Comparison of ENCODE assay signal across 20 cellular contexts in genomic region chrX:54484666-54485065, GRCh38. TPM values are rescaled to one million over a fixed set of nuclear protein-coding genes. Genes with fewer than 3 reads are reported as not detected.
DNase-seq lines count a peak whose midpoint lies in the region; ATAC-seq and TF ChIP-seq lines count a peak whose summit lies in the region.
"Had no signal": no experiment of that assay in that cellular context is flagged by ENCODE, and none has a peak within 500 bp of the region (broad histone marks: within the 10 kb centered on the region; RNA-seq: fewer than 3 reads in every experiment).

No MANE protein-coding gene starts in this region.

- peak; percentile 60 for DNase-seq in GM03348 (ENCODE audit: low spot score)
- DNase-seq in SHP77 (lab: John Stamatoyannopoulos, UW) = peak; percentile 13 to 36
- peak; percentile 30 for DNase-seq in left ventricle myocardium inferior
- DNase-seq in sigmoid colon = no peak
- DNase-seq in effector CD4-positive, alpha-beta T cell = no peak
- no peak for DNase-seq in NCI-H2171 (lab: John Stamatoyannopoulos, UW)
- DNase-seq: activated CD4-positive, alpha-beta T cell treated with anti-CD3 and anti-CD28 coated beads, Interleukin-2, amount 50 U/mL, for 4 hours; activated effector memory CD4-positive, alpha-beta T cell treated with anti-CD3 and anti-CD28 coated beads, Interleukin-2, amount 50 U/mL, for 16 hours; kidney; mammary epithelial cell; NCI-H1417; NCI-H2107; NCI-H82; stimulated activated CD4-positive, alpha-beta T cell treated with anti-CD3 and anti-CD28 coated beads, Interleukin-1b, Interleukin-23, amount 100 ng/mL, for 48 hours; stimulated activated naive CD4-positive, alpha-beta T cell treated with Interleukin-2 at 50 U/mL for 16 hours; thyroid gland; WERI-Rb-1 had no signal

- H3K27ac ChIP-seq in left ventricle myocardium inferior (replicated peaks) (peak overlapping the region; percentile 74), sigmoid colon (peak overlapping the region in 3 of 4 donors; percentile 66 to 74 (median 70))
- H3K27ac ChIP-seq: epithelial cell of prostate, parathyroid adenoma, WERI-Rb-1 had no signal

- intact Hi-C loops in left ventricle myocardium inferior (cut with micrococcal nuclease) = no loop called here
- intact Hi-C loops in sigmoid colon (cut with DNase I) = loop anchor here (5.0 kb wide), 1 partner anchor 48 kb away; the partner anchor contains the start of gene GNL3L

- TF ChIP-seq POLR2A in sigmoid colon (IDR thresholded peaks at IDR 0.05) = no peak

- no peaks in the 10 kb centered on the region for H3K36me3 ChIP-seq in left ventricle myocardium inferior
- H3K36me3 ChIP-seq in sigmoid colon = no peaks in the 10 kb centered on the region
- H3K36me3 ChIP-seq: thyroid gland, WERI-Rb-1 had no signal

- H3K4me3 ChIP-seq in left ventricle myocardium inferior (no peak overlapping the region), sigmoid colon (no peak overlapping the region)
- H3K4me3 ChIP-seq: thyroid gland had no signal

- WGBS in sigmoid colon, 2 donors = 38 to 50% methylated on average over 3 of the region's 3 CpGs

- no peak for TF ChIP-seq EP300 in sigmoid colon (IDR thresholded peaks at IDR 0.05)

- H3K9me3 ChIP-seq in left ventricle myocardium inferior (replicated peaks) (no peaks in the 10 kb centered on the region), sigmoid colon (no peaks in the 10 kb centered on the region)
- H3K9me3 ChIP-seq: thyroid gland had no signal

- H3K27me3 ChIP-seq in left ventricle myocardium inferior (ENCODE audit: low read depth) = no peaks in the 10 kb centered on the region
- no peaks in the 10 kb centered on the region for H3K27me3 ChIP-seq in sigmoid colon
- H3K27me3 ChIP-seq: thyroid gland had no signal

- TF ChIP-seq CTCF in left ventricle myocardium inferior (IDR thresholded peaks at IDR 0.05; ENCODE audit: borderline replicate concordance) (no peak), sigmoid colon (IDR thresholded peaks at IDR 0.05) (no peak)

- peaks cover 34% of the 10 kb centered on the region for H3K4me1 ChIP-seq in left ventricle myocardium inferior
- peaks cover 0 to 25% (median 19%) of the 10 kb centered on the region in 4 donors for H3K4me1 ChIP-seq in sigmoid colon
- H3K4me1 ChIP-seq: thyroid gland had no signal

- no peak for ATAC-seq in GM21723 (IDR thresholded peaks at IDR 0.05; ENCODE audit: unreplicated experiment)

RNA-seq across cellular contexts. Expression of gene FGD1, which starts 11.4 kb away (rescaled TPM):
- total RNA-seq in left ventricle myocardium inferior (8.6 TPM), sigmoid colon (1 to 10 TPM; 3.2 to 9.7 (median 4.0) TPM)
- 1 to 10 TPM in 1 of 3 donors, under 1 TPM in 2; 0.60 to 2.4 (median 0.69) TPM for polyA plus RNA-seq in sigmoid colon

RNA-seq across cellular contexts. Expression of gene TSR2, which starts 44.5 kb away (rescaled TPM):
- 40.6 TPM for total RNA-seq in left ventricle myocardium inferior
- total RNA-seq in sigmoid colon = 10 to 100 TPM; 20.2 to 29.3 (median 26.8) TPM
- 10 to 100 TPM; 31.0 to 45.9 (median 42.6) TPM for polyA plus RNA-seq in sigmoid colon

RNA-seq across cellular contexts. Expression of gene GNL3L, which starts 45.4 kb away (rescaled TPM):
- total RNA-seq in left ventricle myocardium inferior (32.6 TPM), sigmoid colon (10 to 100 TPM in 3 of 4 donors, 1 to 10 TPM in 1; 9.9 to 18.3 (median 17.5) TPM)
- 10 to 100 TPM in 1 of 3 donors, 1 to 10 TPM in 2; 4.2 to 14.6 (median 6.9) TPM for polyA plus RNA-seq in sigmoid colon

Comparison
In these comparisons a context has a peak if more than half of its experiments do, and no peak if none do; other contexts are left out.
1. DNase-seq: peak in GM03348 (single experiment), SHP77 (2 of 2) and left ventricle myocardium inferior (single experiment); none in sigmoid colon (single experiment), effector CD4-positive, alpha-beta T cell (single experiment) and NCI-H2171 (single experiment).